Comparison of ENCODE assay signal across 2 cellular contexts in the genomic region with DNA sequence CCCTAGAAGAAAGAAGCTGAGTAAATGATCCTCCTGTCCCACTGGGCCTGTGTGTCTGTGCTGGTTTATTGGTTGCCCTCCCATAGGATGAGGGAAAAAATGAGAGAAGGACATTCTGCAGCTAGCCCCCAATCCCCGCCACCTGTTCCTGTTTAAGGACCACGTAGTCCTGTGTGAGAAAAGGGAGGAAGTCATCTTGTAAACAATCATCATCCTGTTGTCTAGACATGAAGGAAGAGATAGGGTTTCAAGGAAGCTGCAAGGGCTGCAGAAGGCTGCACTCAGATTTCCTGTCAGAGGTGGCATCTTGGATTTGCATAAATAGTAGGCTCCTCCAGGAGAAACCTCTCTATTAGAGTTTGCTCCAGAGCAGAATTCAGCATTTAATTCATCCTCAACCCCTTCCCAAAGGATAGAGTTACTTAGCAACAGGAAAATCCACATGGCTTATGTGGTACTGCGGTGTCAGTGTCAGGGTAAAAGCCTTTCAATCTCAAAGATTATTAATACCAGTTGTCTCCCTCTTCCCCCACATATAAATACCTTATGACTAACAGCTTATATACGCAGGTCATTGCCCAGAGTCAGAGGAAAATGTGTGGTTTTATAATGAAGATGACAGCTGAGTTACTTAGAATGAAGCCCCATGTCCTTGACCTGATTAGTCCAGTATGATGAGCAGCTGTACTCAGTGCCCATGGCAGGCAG.
TF ChIP-seq lines count a peak whose summit lies in the region.

No MANE protein-coding gene starts in this region.

TF ChIP-seq in neural cell, 6 proteins besides CTCF, POLR2A, EP300 and RAD21:
- TF ChIP-seq EZH2 (IDR thresholded peaks at IDR 0.05; ENCODE audit: borderline replicate concordance, insufficient read depth, low read length, poor library complexity, severe bottlenecking) (no peak), SMC3 (conservative IDR thresholded peaks at IDR 0.05; ENCODE audit: poor library complexity) (peak; percentile 47), POLR2AphosphoS5 (IDR thresholded peaks at IDR 0.05) (peak; percentile 58), TAF1 (IDR thresholded peaks at IDR 0.05; ENCODE audit: low read depth) (no peak), MXI1 (conservative IDR thresholded peaks at IDR 0.05; ENCODE audit: poor library complexity, severe bottlenecking) (peak; percentile 53)
- TF ChIP-seq, protein P1, sequence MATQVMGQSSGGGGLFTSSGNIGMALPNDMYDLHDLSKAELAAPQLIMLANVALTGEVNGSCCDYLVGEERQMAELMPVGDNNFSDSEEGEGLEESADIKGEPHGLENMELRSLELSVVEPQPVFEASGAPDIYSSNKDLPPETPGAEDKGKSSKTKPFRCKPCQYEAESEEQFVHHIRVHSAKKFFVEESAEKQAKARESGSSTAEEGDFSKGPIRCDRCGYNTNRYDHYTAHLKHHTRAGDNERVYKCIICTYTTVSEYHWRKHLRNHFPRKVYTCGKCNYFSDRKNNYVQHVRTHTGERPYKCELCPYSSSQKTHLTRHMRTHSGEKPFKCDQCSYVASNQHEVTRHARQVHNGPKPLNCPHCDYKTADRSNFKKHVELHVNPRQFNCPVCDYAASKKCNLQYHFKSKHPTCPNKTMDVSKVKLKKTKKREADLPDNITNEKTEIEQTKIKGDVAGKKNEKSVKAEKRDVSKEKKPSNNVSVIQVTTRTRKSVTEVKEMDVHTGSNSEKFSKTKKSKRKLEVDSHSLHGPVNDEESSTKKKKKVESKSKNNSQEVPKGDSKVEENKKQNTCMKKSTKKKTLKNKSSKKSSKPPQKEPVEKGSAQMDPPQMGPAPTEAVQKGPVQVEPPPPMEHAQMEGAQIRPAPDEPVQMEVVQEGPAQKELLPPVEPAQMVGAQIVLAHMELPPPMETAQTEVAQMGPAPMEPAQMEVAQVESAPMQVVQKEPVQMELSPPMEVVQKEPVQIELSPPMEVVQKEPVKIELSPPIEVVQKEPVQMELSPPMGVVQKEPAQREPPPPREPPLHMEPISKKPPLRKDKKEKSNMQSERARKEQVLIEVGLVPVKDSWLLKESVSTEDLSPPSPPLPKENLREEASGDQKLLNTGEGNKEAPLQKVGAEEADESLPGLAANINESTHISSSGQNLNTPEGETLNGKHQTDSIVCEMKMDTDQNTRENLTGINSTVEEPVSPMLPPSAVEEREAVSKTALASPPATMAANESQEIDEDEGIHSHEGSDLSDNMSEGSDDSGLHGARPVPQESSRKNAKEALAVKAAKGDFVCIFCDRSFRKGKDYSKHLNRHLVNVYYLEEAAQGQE (IDR thresholded peaks at IDR 0.05; ENCODE audit: borderline replicate concordance): peak; percentile 99

TF ChIP-seq in HepG2, 621 proteins besides CTCF, POLR2A, EP300 and RAD21:
- TF ChIP-seq, protein P2, sequence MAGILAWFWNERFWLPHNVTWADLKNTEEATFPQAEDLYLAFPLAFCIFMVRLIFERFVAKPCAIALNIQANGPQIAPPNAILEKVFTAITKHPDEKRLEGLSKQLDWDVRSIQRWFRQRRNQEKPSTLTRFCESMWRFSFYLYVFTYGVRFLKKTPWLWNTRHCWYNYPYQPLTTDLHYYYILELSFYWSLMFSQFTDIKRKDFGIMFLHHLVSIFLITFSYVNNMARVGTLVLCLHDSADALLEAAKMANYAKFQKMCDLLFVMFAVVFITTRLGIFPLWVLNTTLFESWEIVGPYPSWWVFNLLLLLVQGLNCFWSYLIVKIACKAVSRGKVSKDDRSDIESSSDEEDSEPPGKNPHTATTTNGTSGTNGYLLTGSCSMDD (CRISPR knock-in tag; IDR thresholded peaks at IDR 0.05): no peak
- TF ChIP-seq, protein P3, sequence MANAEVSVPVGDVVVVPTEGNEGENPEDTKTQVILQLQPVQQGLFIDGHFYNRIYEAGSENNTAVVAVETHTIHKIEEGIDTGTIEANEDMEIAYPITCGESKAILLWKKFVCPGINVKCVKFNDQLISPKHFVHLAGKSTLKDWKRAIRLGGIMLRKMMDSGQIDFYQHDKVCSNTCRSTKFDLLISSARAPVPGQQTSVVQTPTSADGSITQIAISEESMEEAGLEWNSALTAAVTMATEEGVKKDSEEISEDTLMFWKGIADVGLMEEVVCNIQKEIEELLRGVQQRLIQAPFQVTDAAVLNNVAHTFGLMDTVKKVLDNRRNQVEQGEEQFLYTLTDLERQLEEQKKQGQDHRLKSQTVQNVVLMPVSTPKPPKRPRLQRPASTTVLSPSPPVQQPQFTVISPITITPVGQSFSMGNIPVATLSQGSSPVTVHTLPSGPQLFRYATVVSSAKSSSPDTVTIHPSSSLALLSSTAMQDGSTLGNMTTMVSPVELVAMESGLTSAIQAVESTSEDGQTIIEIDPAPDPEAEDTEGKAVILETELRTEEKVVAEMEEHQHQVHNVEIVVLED (CRISPR knock-in tag; IDR thresholded peaks at IDR 0.05; ENCODE audit: borderline replicate concordance): no peak
- TF ChIP-seq ZNF335 (CRISPR knock-in tag; IDR thresholded peaks at IDR 0.05) (no peak), DBP (CRISPR knock-in tag; IDR thresholded peaks at IDR 0.05; ENCODE audit: not compliant biosample characterization) (no peak)
